Comparison of ENCODE assay signal across 2 cellular contexts in the genomic region with DNA sequence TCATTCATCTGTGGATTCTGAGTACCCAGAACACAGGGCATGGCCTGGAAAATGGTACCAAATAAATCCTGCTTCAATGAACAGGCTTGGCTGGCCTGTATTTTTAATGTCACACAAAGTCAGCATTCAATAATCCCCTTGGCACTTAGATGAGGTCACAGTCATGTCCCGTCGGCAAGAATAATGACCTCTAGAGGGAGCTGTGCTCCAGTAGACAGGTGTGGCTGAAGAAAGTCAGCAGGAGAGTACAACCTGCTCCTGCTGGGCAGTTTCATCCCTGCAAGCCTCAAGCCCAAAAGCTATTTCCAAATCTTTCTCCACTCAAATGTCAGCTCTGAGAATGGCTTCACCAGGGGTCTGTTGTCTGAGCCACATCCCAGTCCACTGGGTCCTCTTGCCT.
TF ChIP-seq lines count a peak whose summit lies in the region.

No MANE protein-coding gene starts in this region.

TF ChIP-seq in SK-N-SH, 30 proteins besides CTCF, POLR2A, EP300 and RAD21 (continued from another document):
- TF ChIP-seq, protein P1, sequence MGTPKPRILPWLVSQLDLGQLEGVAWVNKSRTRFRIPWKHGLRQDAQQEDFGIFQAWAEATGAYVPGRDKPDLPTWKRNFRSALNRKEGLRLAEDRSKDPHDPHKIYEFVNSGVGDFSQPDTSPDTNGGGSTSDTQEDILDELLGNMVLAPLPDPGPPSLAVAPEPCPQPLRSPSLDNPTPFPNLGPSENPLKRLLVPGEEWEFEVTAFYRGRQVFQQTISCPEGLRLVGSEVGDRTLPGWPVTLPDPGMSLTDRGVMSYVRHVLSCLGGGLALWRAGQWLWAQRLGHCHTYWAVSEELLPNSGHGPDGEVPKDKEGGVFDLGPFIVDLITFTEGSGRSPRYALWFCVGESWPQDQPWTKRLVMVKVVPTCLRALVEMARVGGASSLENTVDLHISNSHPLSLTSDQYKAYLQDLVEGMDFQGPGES (IDR thresholded peaks at IDR 0.05; ENCODE audit: low read depth, low read length) = no peak
- TF ChIP-seq SIN3A (IDR thresholded peaks at IDR 0.05; ENCODE audit: borderline replicate concordance, low read depth, low read length) = no peak
- no peak for TF ChIP-seq RCOR1 (IDR thresholded peaks at IDR 0.05; ENCODE audit: low read length)
- TF ChIP-seq, protein P2, sequence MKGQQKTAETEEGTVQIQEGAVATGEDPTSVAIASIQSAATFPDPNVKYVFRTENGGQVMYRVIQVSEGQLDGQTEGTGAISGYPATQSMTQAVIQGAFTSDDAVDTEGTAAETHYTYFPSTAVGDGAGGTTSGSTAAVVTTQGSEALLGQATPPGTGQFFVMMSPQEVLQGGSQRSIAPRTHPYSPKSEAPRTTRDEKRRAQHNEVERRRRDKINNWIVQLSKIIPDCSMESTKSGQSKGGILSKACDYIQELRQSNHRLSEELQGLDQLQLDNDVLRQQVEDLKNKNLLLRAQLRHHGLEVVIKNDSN (IDR thresholded peaks at IDR 0.05; ENCODE audit: borderline replicate concordance, low read depth) = no peak
- TF ChIP-seq NRF1 (IDR thresholded peaks at IDR 0.05; ENCODE audit: low read depth, low read length) = no peak
- TF ChIP-seq ELF1 (IDR thresholded peaks at IDR 0.05) = no peak
- no peak for TF ChIP-seq JUND (IDR thresholded peaks at IDR 0.05)
- TF ChIP-seq, protein P3, sequence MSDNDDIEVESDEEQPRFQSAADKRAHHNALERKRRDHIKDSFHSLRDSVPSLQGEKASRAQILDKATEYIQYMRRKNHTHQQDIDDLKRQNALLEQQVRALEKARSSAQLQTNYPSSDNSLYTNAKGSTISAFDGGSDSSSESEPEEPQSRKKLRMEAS (IDR thresholded peaks at IDR 0.05; ENCODE audit: low read depth) = no peak
- TF ChIP-seq POLR2AphosphoS5 (IDR thresholded peaks at IDR 0.05; ENCODE audit: low read depth, low read length) = no peak
- TF ChIP-seq MEF2A (IDR thresholded peaks at IDR 0.05; ENCODE audit: borderline replicate concordance, low read depth) = no peak
- TF ChIP-seq, protein P4, sequence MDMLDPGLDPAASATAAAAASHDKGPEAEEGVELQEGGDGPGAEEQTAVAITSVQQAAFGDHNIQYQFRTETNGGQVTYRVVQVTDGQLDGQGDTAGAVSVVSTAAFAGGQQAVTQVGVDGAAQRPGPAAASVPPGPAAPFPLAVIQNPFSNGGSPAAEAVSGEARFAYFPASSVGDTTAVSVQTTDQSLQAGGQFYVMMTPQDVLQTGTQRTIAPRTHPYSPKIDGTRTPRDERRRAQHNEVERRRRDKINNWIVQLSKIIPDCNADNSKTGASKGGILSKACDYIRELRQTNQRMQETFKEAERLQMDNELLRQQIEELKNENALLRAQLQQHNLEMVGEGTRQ (IDR thresholded peaks at IDR 0.05; ENCODE audit: borderline replicate concordance, low read depth, low read length) = no peak
- no peak for TF ChIP-seq GATA2 (CRISPR knock-in tag; IDR thresholded peaks at IDR 0.05)
- no peak for TF ChIP-seq EZH2phosphoT487 (IDR thresholded peaks at IDR 0.05; ENCODE audit: borderline replicate concordance, low read depth)
- TF ChIP-seq FOXJ3 (CRISPR knock-in tag; IDR thresholded peaks at IDR 0.05) = no peak

TF ChIP-seq in SK-N-SH treated with all-trans-retinoic acid at 6 μM for 48 hours, 23 proteins besides CTCF, POLR2A, EP300 and RAD21 (continued from another document):
- TF ChIP-seq, protein P5, sequence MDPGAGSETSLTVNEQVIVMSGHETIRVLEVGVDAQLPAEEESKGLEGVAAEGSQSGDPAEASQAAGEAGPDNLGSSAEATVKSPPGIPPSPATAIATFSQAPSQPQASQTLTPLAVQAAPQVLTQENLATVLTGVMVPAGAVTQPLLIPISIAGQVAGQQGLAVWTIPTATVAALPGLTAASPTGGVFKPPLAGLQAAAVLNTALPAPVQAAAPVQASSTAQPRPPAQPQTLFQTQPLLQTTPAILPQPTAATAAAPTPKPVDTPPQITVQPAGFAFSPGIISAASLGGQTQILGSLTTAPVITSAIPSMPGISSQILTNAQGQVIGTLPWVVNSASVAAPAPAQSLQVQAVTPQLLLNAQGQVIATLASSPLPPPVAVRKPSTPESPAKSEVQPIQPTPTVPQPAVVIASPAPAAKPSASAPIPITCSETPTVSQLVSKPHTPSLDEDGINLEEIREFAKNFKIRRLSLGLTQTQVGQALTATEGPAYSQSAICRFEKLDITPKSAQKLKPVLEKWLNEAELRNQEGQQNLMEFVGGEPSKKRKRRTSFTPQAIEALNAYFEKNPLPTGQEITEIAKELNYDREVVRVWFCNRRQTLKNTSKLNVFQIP (CRISPR knock-in tag; IDR thresholded peaks at IDR 0.05; ENCODE audit: borderline replicate concordance, low read depth) = no peak
